In the genomic region with DNA sequence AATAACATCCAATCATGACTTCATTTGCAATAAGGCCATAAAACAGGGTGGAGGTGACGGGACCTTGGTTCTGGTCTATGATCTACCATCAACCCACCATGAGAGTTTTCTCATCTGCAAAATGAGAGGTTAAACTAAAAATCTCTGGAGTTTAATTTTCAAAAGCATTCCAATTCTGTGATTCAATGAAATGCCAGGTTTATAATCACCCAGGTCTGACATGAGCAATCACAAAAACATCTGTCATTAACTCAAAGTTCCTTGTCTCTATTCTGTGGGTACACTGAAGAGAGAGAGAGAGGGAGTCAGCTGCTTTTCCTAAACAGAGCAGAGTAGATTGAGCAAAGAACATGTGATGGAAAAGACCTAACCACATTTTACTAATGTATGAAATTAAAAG, we compare ENCODE assay signal across 13 cellular contexts.
DNase-seq lines count a peak whose midpoint lies in the region; ATAC-seq and TF ChIP-seq lines count a peak whose summit lies in the region.
"Had no signal": no experiment of that assay in that cellular context is flagged by ENCODE, and none has a peak within 500 bp of the region (broad histone marks: within the 10 kb centered on the region; RNA-seq: fewer than 3 reads in every experiment).

No MANE protein-coding gene starts in this region.

- peaks cover 3% of the 10 kb centered on the region for H3K9me3 Mint-ChIP-seq in activated CD4-positive, alpha-beta memory T cell treated with anti-CD3 and anti-CD28 coated beads for 36 hours
- H3K9me3 Mint-ChIP-seq in activated CD4-positive, alpha-beta memory T cell treated with anti-CD3 and anti-CD28 coated beads, Interleukin-2, amount 10 ng/mL, durations not matched to agents 7 days and 5 days: peaks cover 4% of the 10 kb centered on the region
- no peaks in the 10 kb centered on the region for H3K9me3 Mint-ChIP-seq in central memory CD8-positive, alpha-beta T cell
- H3K9me3 Mint-ChIP-seq in CD4-positive, alpha-beta memory T cell: peaks cover 0 to 3% (median 0%) of the 10 kb centered on the region in 8 donors
- peaks cover 17% of the 10 kb centered on the region for H3K9me3 Mint-ChIP-seq in endodermal cell

- H3K4me1 ChIP-seq in PC-9 (replicated peaks; ENCODE audit: insufficient read depth): peaks cover 29% of the 10 kb centered on the region
- no peaks in the 10 kb centered on the region for H3K4me1 ChIP-seq in CD4-positive, alpha-beta memory T cell (ENCODE audit: insufficient read depth, low read length)
- no peaks in the 10 kb centered on the region for H3K4me1 ChIP-seq in endodermal cell (ENCODE audit: control insufficient read depth, insufficient read depth, low read length)
- H3K4me1 ChIP-seq: tibial artery had no signal

- CTCF ChIA-PET in activated CD4-positive, alpha-beta memory T cell treated with anti-CD3 and anti-CD28 coated beads for 36 hours (lab: Charles Lee): no interaction called here
- CTCF ChIA-PET in activated CD4-positive, alpha-beta memory T cell treated with anti-CD3 and anti-CD28 coated beads, Interleukin-2, amount 10 ng/mL, durations not matched to agents 7 days and 5 days (lab: Charles Lee): no interaction called here
- CTCF ChIA-PET in PC-9 (lab: Charles Lee): interaction anchor here (1.2 kb wide), 1 partner anchor 174 kb away, joined by 4 read pairs; no protein-coding TSS in a partner anchor
- CTCF ChIA-PET in CD4-positive, alpha-beta memory T cell (lab: Charles Lee; ENCODE audit: partially characterized antibody): no interaction called here

- no peak for DNase-seq in activated CD4-positive, alpha-beta memory T cell treated with anti-CD3 and anti-CD28 coated beads for 36 hours
- no peak for DNase-seq in activated CD4-positive, alpha-beta memory T cell treated with anti-CD3 and anti-CD28 coated beads, Interleukin-2, amount 10 ng/mL, durations not matched to agents 7 days and 5 days
- DNase-seq in PC-9: peak in 1 of 2 experiments; percentile 86
- DNase-seq in central memory CD8-positive, alpha-beta T cell (ENCODE audit: low spot score in 2 of 2): no peak
- DNase-seq in renal cortical epithelial cell (ENCODE audit: low read depth): peak; percentile 97
- no peak for DNase-seq in NCI-H526 treated with DMSO at 0.1 percent for 48 hours (lab: John Stamatoyannopoulos, UW)
- DNase-seq in CD4-positive, alpha-beta memory T cell: no peak
- no peak for DNase-seq in endodermal cell
- DNase-seq: H9; NCI-H1092 treated with DMSO at 0.1 percent for 48 hours; NCI-H446; stimulated activated CD4-positive, alpha-beta T cell treated with anti-CD3 and anti-CD28 coated beads, Interleukin-12 subunit alpha, Interleukin-12 subunit beta, amount 100 ng/mL, for 4 hours; tibial artery had no signal

- H3K27ac Mint-ChIP-seq in activated CD4-positive, alpha-beta memory T cell treated with anti-CD3 and anti-CD28 coated beads for 36 hours: peak overlapping the region; percentile 29
- no peak overlapping the region for H3K27ac Mint-ChIP-seq in activated CD4-positive, alpha-beta memory T cell treated with anti-CD3 and anti-CD28 coated beads, Interleukin-2, amount 10 ng/mL, durations not matched to agents 7 days and 5 days
- H3K27ac Mint-ChIP-seq in central memory CD8-positive, alpha-beta T cell (ENCODE audit: low read depth): peak overlapping the region; percentile 29
- H3K27ac Mint-ChIP-seq in CD4-positive, alpha-beta memory T cell: peak overlapping the region in 1 of 7 donors; percentile 44
- no peak overlapping the region for H3K27ac Mint-ChIP-seq in endodermal cell

- no peaks in the 10 kb centered on the region for H3K27me3 Mint-ChIP-seq in activated CD4-positive, alpha-beta memory T cell treated with anti-CD3 and anti-CD28 coated beads for 36 hours
- H3K27me3 Mint-ChIP-seq in activated CD4-positive, alpha-beta memory T cell treated with anti-CD3 and anti-CD28 coated beads, Interleukin-2, amount 10 ng/mL, durations not matched to agents 7 days and 5 days: no peaks in the 10 kb centered on the region
- no peaks in the 10 kb centered on the region for H3K27me3 Mint-ChIP-seq in central memory CD8-positive, alpha-beta T cell
- no peaks in the 10 kb centered on the region for H3K27me3 Mint-ChIP-seq in CD4-positive, alpha-beta memory T cell
- no peaks in the 10 kb centered on the region for H3K27me3 Mint-ChIP-seq in endodermal cell (ENCODE audit: insufficient read depth)

- H3K27me3 ChIP-seq in PC-9 (ENCODE audit: insufficient read depth, low read depth) (no peaks in the 10 kb centered on the region), endodermal cell (ENCODE audit: control insufficient read depth, insufficient read depth, low read length, poor library complexity, severe bottlenecking) (no peaks in the 10 kb centered on the region)
- no peaks in the 10 kb centered on the region for H3K27me3 ChIP-seq in CD4-positive, alpha-beta memory T cell (ENCODE audit: insufficient read depth, low read length)
- H3K27me3 ChIP-seq: tibial artery had no signal

- H2AFZ ChIP-seq in PC-9: no peak overlapping the region

- no peak for TF ChIP-seq CTCF in PC-9 (conservative IDR thresholded peaks at IDR 0.05)
- no peak for TF ChIP-seq CTCF in endodermal cell (conservative IDR thresholded peaks at IDR 0.05)

- H3K9me3 ChIP-seq in PC-9 (ENCODE audit: insufficient read depth, low read depth): no peaks in the 10 kb centered on the region
- no peaks in the 10 kb centered on the region for H3K9me3 ChIP-seq in CD4-positive, alpha-beta memory T cell (ENCODE audit: control insufficient read depth in 1 of 2, low read length in 2 of 2)
- H3K9me3 ChIP-seq in endodermal cell (ENCODE audit: control insufficient read depth, low read length): peaks cover 19% of the 10 kb centered on the region
- H3K9me3 ChIP-seq: tibial artery had no signal

- H3K4me2 ChIP-seq in PC-9: peak overlapping the region; percentile 11; the same call in 1 of the 2 replicates

- H3K9ac ChIP-seq in endodermal cell (ENCODE audit: extremely low read depth, low read length, poor library complexity, severe bottlenecking): no peak overlapping the region

- ATAC-seq in central memory CD8-positive, alpha-beta T cell (replicated peaks; ENCODE audit: extremely low read depth, poor library complexity, severe bottlenecking): no peak

- H3K36me3 ChIP-seq in PC-9 (ENCODE audit: low read depth): peaks cover 22% of the 10 kb centered on the region; the same call in 1 of the 2 replicates
- peaks cover 18% of the 10 kb centered on the region for H3K36me3 ChIP-seq in CD4-positive, alpha-beta memory T cell (ENCODE audit: insufficient read depth, low read length)
- H3K36me3 ChIP-seq in endodermal cell (ENCODE audit: control insufficient read depth, insufficient read depth, low read length): peaks cover 28% of the 10 kb centered on the region

- H3K4me1 Mint-ChIP-seq in activated CD4-positive, alpha-beta memory T cell treated with anti-CD3 and anti-CD28 coated beads for 36 hours (ENCODE audit: low read depth): peaks cover 20% of the 10 kb centered on the region
- H3K4me1 Mint-ChIP-seq in activated CD4-positive, alpha-beta memory T cell treated with anti-CD3 and anti-CD28 coated beads, Interleukin-2, amount 10 ng/mL, durations not matched to agents 7 days and 5 days: peaks cover 7% of the 10 kb centered on the region
- H3K4me1 Mint-ChIP-seq in central memory CD8-positive, alpha-beta T cell: peaks cover 37% of the 10 kb centered on the region
- peaks cover 10 to 36% (median 23%) of the 10 kb centered on the region in 4 donors for H3K4me1 Mint-ChIP-seq in CD4-positive, alpha-beta memory T cell
- H3K4me1 Mint-ChIP-seq in endodermal cell: peaks cover 3% of the 10 kb centered on the region

- H3K4me3 Mint-ChIP-seq in activated CD4-positive, alpha-beta memory T cell treated with anti-CD3 and anti-CD28 coated beads for 36 hours: no peak overlapping the region
- no peak overlapping the region for H3K4me3 Mint-ChIP-seq in activated CD4-positive, alpha-beta memory T cell treated with anti-CD3 and anti-CD28 coated beads, Interleukin-2, amount 10 ng/mL, durations not matched to agents 7 days and 5 days
- no peak overlapping the region for H3K4me3 Mint-ChIP-seq in central memory CD8-positive, alpha-beta T cell
- H3K4me3 Mint-ChIP-seq in CD4-positive, alpha-beta memory T cell: no peak overlapping the region
- no peak overlapping the region for H3K4me3 Mint-ChIP-seq in endodermal cell
- H3K4me3 Mint-ChIP-seq: H9 had no signal

- 96% methylated on average over 1 of the region's 1 CpG; no CpG with 5 or more reads in 1 of the 2 experiments for WGBS in endodermal cell (ENCODE audit: insufficient coverage in 1 of 2, insufficient read length in 1 of 2), 2 experiments

- peak overlapping the region; percentile 11 for H3K27ac ChIP-seq in PC-9
- no peak overlapping the region for H3K27ac ChIP-seq in CD4-positive, alpha-beta memory T cell (ENCODE audit: low read depth, low read length)
- no peak overlapping the region for H3K27ac ChIP-seq in endodermal cell (ENCODE audit: low read depth, low read length)
- H3K27ac ChIP-seq: tibial artery had no signal

- H3K4me3 ChIP-seq in PC-9 (no peak overlapping the region), endodermal cell (ENCODE audit: low read length) (no peak overlapping the region)
- H3K4me3 ChIP-seq in CD4-positive, alpha-beta memory T cell (ENCODE audit: low read length in 2 of 2): no peak overlapping the region
- H3K4me3 ChIP-seq: tibial artery had no signal

- intact Hi-C loops in activated CD4-positive, alpha-beta memory T cell treated with anti-CD3 and anti-CD28 coated beads for 36 hours (cut with micrococcal nuclease): no loop called here
- intact Hi-C loops in PC-9 (cut with micrococcal nuclease; ENCODE audit: unreplicated experiment): no loop called here
- intact Hi-C loops in CD4-positive, alpha-beta memory T cell (cut with micrococcal nuclease): loop anchor here (10.0 kb wide), 1 partner anchor 50 kb away; no protein-coding TSS in a partner anchor

- peaks cover 16% of the 10 kb centered on the region for H4K20me1 ChIP-seq in PC-9 (ENCODE audit: insufficient read depth)

- H3K36me3 Mint-ChIP-seq in activated CD4-positive, alpha-beta memory T cell treated with anti-CD3 and anti-CD28 coated beads for 36 hours: peaks cover 23% of the 10 kb centered on the region
- H3K36me3 Mint-ChIP-seq in activated CD4-positive, alpha-beta memory T cell treated with anti-CD3 and anti-CD28 coated beads, Interleukin-2, amount 10 ng/mL, durations not matched to agents 7 days and 5 days (ENCODE audit: low read depth): peaks cover 51% of the 10 kb centered on the region
- H3K36me3 Mint-ChIP-seq in central memory CD8-positive, alpha-beta T cell (ENCODE audit: insufficient read depth): peaks cover 21% of the 10 kb centered on the region
- H3K36me3 Mint-ChIP-seq in CD4-positive, alpha-beta memory T cell: peaks cover 54 to 66% of the 10 kb centered on the region in 2 donors
- peaks cover 44% of the 10 kb centered on the region for H3K36me3 Mint-ChIP-seq in endodermal cell (ENCODE audit: low read depth)

- POLR2A ChIA-PET in activated CD4-positive, alpha-beta memory T cell treated with anti-CD3 and anti-CD28 coated beads for 36 hours (lab: Charles Lee): interaction anchor here (1.4 kb wide), 1 partner anchor 46 kb away, joined by 3 read pairs; no protein-coding TSS in a partner anchor
- POLR2A ChIA-PET in activated CD4-positive, alpha-beta memory T cell treated with anti-CD3 and anti-CD28 coated beads, Interleukin-2, amount 10 ng/mL, durations not matched to agents 7 days and 5 days (lab: Charles Lee): no interaction called here
- POLR2A ChIA-PET in PC-9 (lab: Charles Lee; ENCODE audit: unreplicated experiment): interaction anchor here (0.6 to 1.1 kb wide), 3 partner anchors 35 to 1166 kb away, joined by 3 to 5 read pairs (median 3); no protein-coding TSS in a partner anchor
- POLR2A ChIA-PET in CD4-positive, alpha-beta memory T cell (lab: Charles Lee; ENCODE audit: partially characterized antibody): no interaction called here

- no TSS peak for BruUV-seq in PC-9 (replicated peaks; lab: Mats Ljungman, UMichigan)

- H3K79me2 ChIP-seq in PC-9 (ENCODE audit: low read depth): peaks cover 70% of the 10 kb centered on the region

- H3K9me2 ChIP-seq in PC-9 (ENCODE audit: insufficient read depth): no peaks in the 10 kb centered on the region

- H3F3A ChIP-seq in PC-9 (ENCODE audit: insufficient read depth, low read depth): peaks cover 20% of the 10 kb centered on the region

Comparison
In these comparisons a context has a peak if more than half of its experiments do, and no peak if none do; other contexts are left out.
1. H3K27ac Mint-ChIP-seq: peak in activated CD4-positive, alpha-beta memory T cell treated with anti-CD3 and anti-CD28 coated beads for 36 hours (single experiment) and central memory CD8-positive, alpha-beta T cell (single experiment); none in activated CD4-positive, alpha-beta memory T cell treated with anti-CD3 and anti-CD28 coated beads, Interleukin-2, amount 10 ng/mL, durations not matched to agents 7 days and 5 days (single experiment) and endodermal cell (single experiment).
2. POLR2A ChIA-PET loops: an anchor here in activated CD4-positive, alpha-beta memory T cell treated with anti-CD3 and anti-CD28 coated beads for 36 hours (1.4 kb wide) and PC-9 (0.6 to 1.1 kb wide); none called in activated CD4-positive, alpha-beta memory T cell treated with anti-CD3 and anti-CD28 coated beads, Interleukin-2, amount 10 ng/mL, durations not matched to agents 7 days and 5 days and CD4-positive, alpha-beta memory T cell.